In the genomic region with DNA sequence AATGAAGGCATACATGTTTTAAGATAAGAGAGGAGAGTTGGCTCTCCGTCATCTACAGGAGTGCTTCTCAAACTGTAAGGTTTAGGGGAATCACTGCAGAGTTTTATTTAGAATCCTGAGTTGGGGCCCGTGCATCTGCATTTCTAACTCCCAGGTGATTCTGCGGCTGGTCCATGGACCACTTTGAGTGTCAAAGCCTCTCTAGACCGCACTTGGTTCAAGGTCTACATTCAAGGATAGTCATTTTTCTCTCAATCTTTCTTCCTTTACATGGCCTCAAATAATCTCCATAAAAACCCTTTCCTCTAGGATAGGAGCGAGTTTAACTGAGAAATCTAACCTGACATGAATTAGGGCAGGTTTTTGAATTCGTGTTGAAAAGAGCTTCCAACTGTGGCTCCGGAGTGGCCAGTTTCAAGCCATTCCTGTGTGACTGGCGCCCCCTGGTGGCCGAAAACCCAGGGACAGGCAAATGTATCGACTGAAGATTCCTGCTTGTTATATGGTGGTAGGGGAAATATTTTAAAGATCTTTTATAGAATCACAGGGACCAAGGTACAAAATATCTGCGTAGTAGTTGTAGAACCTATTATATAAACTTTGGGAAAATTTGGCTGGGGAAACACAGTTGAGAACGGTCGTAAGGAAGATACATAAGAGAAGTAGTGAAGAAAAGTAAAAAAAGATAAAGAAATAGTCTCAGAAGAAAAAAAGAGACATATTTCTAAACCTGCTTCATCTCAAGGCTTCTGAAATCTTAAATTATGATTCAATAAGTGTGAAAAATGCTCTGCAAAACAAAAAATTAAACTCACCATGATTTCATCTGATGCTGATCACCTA, we compare ENCODE assay signal across 8 cellular contexts. TPM values are rescaled to one million over a fixed set of nuclear protein-coding genes. Genes with fewer than 3 reads are reported as not detected.
DNase-seq lines count a peak whose midpoint lies in the region; ATAC-seq and TF ChIP-seq lines count a peak whose summit lies in the region.

No MANE protein-coding gene starts in this region.

- POLR2A ChIA-PET in CD8-positive, alpha-beta memory T cell (lab: Charles Lee), result interaction anchor here (0.5 kb wide), 1 partner anchor 72 kb away, joined by 3 read pairs; no protein-coding TSS in a partner anchor

- peak; percentile 99 for TF ChIP-seq CTCF in endothelial cell (IDR thresholded peaks at IDR 0.05; ENCODE audit: unreplicated experiment)

- H3K27me3 ChIP-seq in CD8-positive, alpha-beta memory T cell (ENCODE audit: insufficient read depth, low read length, poor library complexity, severe bottlenecking), result no peaks in the 10 kb centered on the region
- peaks cover 3% of the 10 kb centered on the region for H3K27me3 ChIP-seq in NT2/D1 (ENCODE audit: insufficient read depth, insufficient read length)

- H3K36me3 ChIP-seq in CD8-positive, alpha-beta memory T cell (ENCODE audit: insufficient read depth, low read length), result no peaks in the 10 kb centered on the region
- no peaks in the 10 kb centered on the region for H3K36me3 ChIP-seq in NT2/D1 (ENCODE audit: insufficient read depth, insufficient read length, low read length)

- no peak overlapping the region for H3K27ac Mint-ChIP-seq in CD8-positive, alpha-beta memory T cell
- H3K27ac Mint-ChIP-seq in endothelial cell (ENCODE audit: unreplicated experiment), result no peak overlapping the region

- H3K27me3 Mint-ChIP-seq in CD8-positive, alpha-beta memory T cell, result peaks cover 4 to 12% of the 10 kb centered on the region in 2 donors
- no peaks in the 10 kb centered on the region for H3K27me3 Mint-ChIP-seq in endothelial cell (ENCODE audit: unreplicated experiment)

- no peaks in the 10 kb centered on the region for H3K9me3 ChIP-seq in CD8-positive, alpha-beta memory T cell (ENCODE audit: low read length)
- no peaks in the 10 kb centered on the region for H3K9me3 ChIP-seq in NT2/D1 (ENCODE audit: insufficient read depth, low read length)

- CTCF ChIA-PET in CD8-positive, alpha-beta memory T cell (lab: Charles Lee), result interaction anchor here (0.7 to 5.6 kb wide), 17 partner anchors 10 to 794 kb away, joined by 3 to 37 read pairs (median 5); a partner anchor contains a TSS

- H3K4me1 ChIP-seq in CD8-positive, alpha-beta memory T cell (ENCODE audit: insufficient read depth, low read length), result no peaks in the 10 kb centered on the region
- H3K4me1 ChIP-seq in NT2/D1 (ENCODE audit: insufficient read depth, insufficient read length), result no peaks in the 10 kb centered on the region

- H3K4me3 Mint-ChIP-seq in CD8-positive, alpha-beta memory T cell, result no peak overlapping the region
- H3K4me3 Mint-ChIP-seq in endothelial cell (ENCODE audit: unreplicated experiment), result no peak overlapping the region

- peak; percentile 48 for ATAC-seq in GM19467 (IDR thresholded peaks at IDR 0.05; ENCODE audit: unreplicated experiment)

- no peak overlapping the region for H3K4me3 ChIP-seq in CD8-positive, alpha-beta memory T cell (ENCODE audit: low read length)
- no peak overlapping the region for H3K4me3 ChIP-seq in NT2/D1 (ENCODE audit: insufficient read length, low read depth)

- no peaks in the 10 kb centered on the region for H3K36me3 Mint-ChIP-seq in CD8-positive, alpha-beta memory T cell
- H3K36me3 Mint-ChIP-seq in endothelial cell (ENCODE audit: low read depth, unreplicated experiment), result no peaks in the 10 kb centered on the region

- no peaks in the 10 kb centered on the region for H3K9me3 Mint-ChIP-seq in CD8-positive, alpha-beta memory T cell
- no peaks in the 10 kb centered on the region for H3K9me3 Mint-ChIP-seq in endothelial cell (ENCODE audit: unreplicated experiment)

- DNase-seq in CD8-positive, alpha-beta memory T cell, result peak; percentile 68 to 91 (median 85)
- DNase-seq in HS-27A (ENCODE audit: low read depth) (peak; percentile 50), NT2/D1 (ENCODE audit: low read depth, low spot score) (peak; percentile 70), endothelial cell (ENCODE audit: low spot score) (peak; percentile 95), middle frontal gyrus (ENCODE audit: extremely low spot score, low spot score) (peak; percentile 65)
- DNase-seq in activated CD8-positive, alpha-beta memory T cell treated with anti-CD3 and anti-CD28 coated beads, Interleukin-2, amount 50 U/mL, for 1 hour (ENCODE audit: extremely low read depth), result peak; percentile 81
- DNase-seq in stimulated activated CD8-positive, alpha-beta memory T cell treated with anti-CD3 and anti-CD28 coated beads, Interleukin-4, amount 100 ng/mL, for 4 hours (ENCODE audit: low read depth in 2 of 2, low spot score in 1 of 2), result peak; percentile 73 to 99

- H3K9ac ChIP-seq in NT2/D1 (ENCODE audit: insufficient read length, low read depth), result no peak overlapping the region

- H3K4me1 Mint-ChIP-seq in CD8-positive, alpha-beta memory T cell, result peaks cover 4 to 6% (median 5%) of the 10 kb centered on the region in 3 donors
- H3K4me1 Mint-ChIP-seq in endothelial cell (ENCODE audit: unreplicated experiment), result peaks cover 3% of the 10 kb centered on the region

- H3K27ac ChIP-seq in CD8-positive, alpha-beta memory T cell (ENCODE audit: low read depth, low read length), result no peak overlapping the region

RNA-seq across cellular contexts. Expression of a gene that starts 11.9 kb away (rescaled TPM):
- total RNA-seq in CD8-positive, alpha-beta memory T cell, result not detected
- polyA plus RNA-seq in CD8-positive, alpha-beta memory T cell, result not detected
- total RNA-seq in endothelial cell (ENCODE audit: unreplicated experiment), result not detected

RNA-seq across cellular contexts. Expression of a gene that starts 51.0 kb away (rescaled TPM):
- 10 to 100 TPM; 57.6 to 58.3 TPM for total RNA-seq in CD8-positive, alpha-beta memory T cell
- 28.8 TPM for polyA plus RNA-seq in CD8-positive, alpha-beta memory T cell
- 13.4 TPM for total RNA-seq in endothelial cell (ENCODE audit: unreplicated experiment)
